36 cellular contexts compared by ENCODE assay signal in the genomic region with DNA sequence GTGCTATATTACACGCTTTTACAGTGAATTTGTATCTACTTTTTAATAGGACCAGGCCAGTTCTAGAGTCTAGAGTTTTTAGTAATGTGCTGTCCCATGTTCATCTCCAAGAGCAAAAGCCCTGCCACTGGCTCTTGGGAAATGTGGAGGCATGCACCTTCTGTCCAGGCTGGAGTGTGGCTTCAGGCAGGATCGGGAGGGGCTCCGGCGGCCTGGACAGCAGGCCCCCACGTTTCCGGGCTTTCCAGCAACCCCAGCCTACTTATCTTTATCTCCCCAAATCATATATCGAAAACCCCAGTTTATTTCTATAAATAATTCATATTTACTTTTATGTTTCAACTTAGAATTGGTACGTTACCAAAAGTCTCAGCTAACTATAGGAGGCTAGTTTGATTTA.
"Had no signal": no experiment of that assay in that cellular context is flagged by ENCODE, and none has a peak within 500 bp of the region (broad histone marks: within the 10 kb centered on the region; RNA-seq: fewer than 3 reads in every experiment).

No MANE protein-coding gene starts in this region.

- H3K4me3 ChIP-seq: adrenal gland, ascending aorta, breast epithelium, cardiac muscle cell, colonic mucosa had no signal

- ATAC-seq: activated naive CD4-positive, alpha-beta T cell treated with anti-CD3 and anti-CD28 coated beads, Interleukin-2, amount 50 U/mL, for 72 hours; activated naive CD8-positive, alpha-beta T cell treated with anti-CD3 and anti-CD28 coated beads, Interleukin-2, amount 50 U/mL, for 24 hours; activated T-cell treated with anti-CD3 and anti-CD28 coated beads, Interleukin-2, amount 50 U/mL, for 4 hours; activated T-cell treated with anti-CD3 and anti-CD28 coated beads, Interleukin-2, amount 50 U/mL, for 72 hours; activated T-helper 17 cell treated with anti-CD3 and anti-CD28 coated beads, Interleukin-2, amount 50 U/mL, for 72 hours had no signal

- H3K36me3 Mint-ChIP-seq: activated naive CD4-positive, alpha-beta T cell treated with anti-CD3 and anti-CD28 coated beads, Interleukin-2, amount 10 ng/mL, durations not matched to agents 7 days and 5 days; activated naive CD4-positive, alpha-beta T cell treated with anti-CD3 and anti-CD28 coated beads, Interleukin-2, amount 50 U/mL, for 24 hours; activated naive CD8-positive, alpha-beta T cell; brain had no signal

- H3K27me3 Mint-ChIP-seq: activated naive CD4-positive, alpha-beta T cell treated with anti-CD3 and anti-CD28 coated beads, Interleukin-2, amount 10 ng/mL, durations not matched to agents 7 days and 5 days; activated naive CD4-positive, alpha-beta T cell treated with anti-CD3 and anti-CD28 coated beads, Interleukin-2, amount 50 U/mL, for 24 hours; activated naive CD8-positive, alpha-beta T cell; activated naive CD8-positive, alpha-beta T cell treated with anti-CD3 and anti-CD28 coated beads for 36 hours; activated naive CD8-positive, alpha-beta T cell treated with anti-CD3 and anti-CD28 coated beads, Interleukin-2, amount 10 ng/mL, durations not matched to agents 7 days and 5 days; activated naive CD8-positive, alpha-beta T cell treated with anti-CD3 and anti-CD28 coated beads, Interleukin-2, amount 50 U/mL, for 24 hours had no signal

- H3K27me3 ChIP-seq: adrenal gland, ascending aorta, brain microvascular endothelial cell, breast epithelium, colonic mucosa had no signal

- H3K4me3 Mint-ChIP-seq: activated naive CD4-positive, alpha-beta T cell treated with anti-CD3 and anti-CD28 coated beads for 36 hours; activated naive CD4-positive, alpha-beta T cell treated with anti-CD3 and anti-CD28 coated beads, Interleukin-2, amount 10 ng/mL, durations not matched to agents 7 days and 5 days; activated naive CD4-positive, alpha-beta T cell treated with anti-CD3 and anti-CD28 coated beads, Interleukin-2, amount 50 U/mL, for 24 hours; activated naive CD8-positive, alpha-beta T cell; activated naive CD8-positive, alpha-beta T cell treated with anti-CD3 and anti-CD28 coated beads for 36 hours; activated naive CD8-positive, alpha-beta T cell treated with anti-CD3 and anti-CD28 coated beads, Interleukin-2, amount 10 ng/mL, durations not matched to agents 7 days and 5 days; activated naive CD8-positive, alpha-beta T cell treated with anti-CD3 and anti-CD28 coated beads, Interleukin-2, amount 50 U/mL, for 24 hours; activated T-cell treated with anti-CD3 and anti-CD28 coated beads, Interleukin-2, amount 50 U/mL, for 4 hours; activated T-cell treated with anti-CD3 and anti-CD28 coated beads, Interleukin-2, amount 50 U/mL, for 72 hours; activated T-helper 1 cell treated with anti-CD3 and anti-CD28 coated beads, Interleukin-12 subunit alpha, Interleukin-12 subunit beta, Interleukin-2, Interleukin-4 antibody, amounts not matched to agents 30 ng/mL and 10 ng/mL and 1 ng/mL, durations not matched to agents 14 hours and 24 hours and 36 hours; activated T-helper 17 cell treated with anti-CD3 and anti-CD28 coated beads, Interleukin-2, amount 50 U/mL, for 72 hours; brain; central memory CD8-positive, alpha-beta T cell had no signal

- H3K4me1 ChIP-seq: adrenal gland, ascending aorta, breast epithelium, colonic mucosa had no signal

- H3K4me1 Mint-ChIP-seq: activated naive CD4-positive, alpha-beta T cell treated with anti-CD3 and anti-CD28 coated beads, Interleukin-2, amount 10 ng/mL, durations not matched to agents 7 days and 5 days; activated naive CD4-positive, alpha-beta T cell treated with anti-CD3 and anti-CD28 coated beads, Interleukin-2, amount 50 U/mL, for 24 hours; activated naive CD8-positive, alpha-beta T cell treated with anti-CD3 and anti-CD28 coated beads for 36 hours; activated naive CD8-positive, alpha-beta T cell treated with anti-CD3 and anti-CD28 coated beads, Interleukin-2, amount 10 ng/mL, durations not matched to agents 7 days and 5 days; activated T-helper 17 cell treated with anti-CD3 and anti-CD28 coated beads, Interleukin-2, amount 50 U/mL, for 72 hours had no signal

- H3K27ac Mint-ChIP-seq: activated naive CD4-positive, alpha-beta T cell treated with anti-CD3 and anti-CD28 coated beads for 36 hours; activated naive CD4-positive, alpha-beta T cell treated with anti-CD3 and anti-CD28 coated beads, Interleukin-2, amount 10 ng/mL, durations not matched to agents 7 days and 5 days; activated naive CD4-positive, alpha-beta T cell treated with anti-CD3 and anti-CD28 coated beads, Interleukin-2, amount 50 U/mL, for 24 hours; activated naive CD4-positive, alpha-beta T cell treated with anti-CD3 and anti-CD28 coated beads, Interleukin-2, amount 50 U/mL, for 72 hours; activated naive CD8-positive, alpha-beta T cell; activated naive CD8-positive, alpha-beta T cell treated with anti-CD3 and anti-CD28 coated beads for 36 hours; activated naive CD8-positive, alpha-beta T cell treated with anti-CD3 and anti-CD28 coated beads, Interleukin-2, amount 10 ng/mL, durations not matched to agents 7 days and 5 days; activated naive CD8-positive, alpha-beta T cell treated with anti-CD3 and anti-CD28 coated beads, Interleukin-2, amount 50 U/mL, for 24 hours; activated T-cell treated with anti-CD3 and anti-CD28 coated beads, Interleukin-2, amount 50 U/mL, for 72 hours; activated T-helper 1 cell treated with anti-CD3 and anti-CD28 coated beads, Interleukin-12 subunit alpha, Interleukin-12 subunit beta, Interleukin-2, Interleukin-4 antibody, amounts not matched to agents 30 ng/mL and 10 ng/mL and 1 ng/mL, durations not matched to agents 14 hours and 24 hours and 36 hours; activated T-helper 17 cell treated with anti-CD3 and anti-CD28 coated beads, Interleukin-2, amount 50 U/mL, for 72 hours; activated T-helper 2 cell treated with anti-CD3 and anti-CD28 coated beads, Interferon-gamma antibody, Interleukin-2, Interleukin-4, amounts not matched to agents 10 μg/mL and 5 μg/mL and 100 μg/mL, durations not matched to agents 14 hours and 24 hours and 36 hours had no signal

- H3K9me3 ChIP-seq: adrenal gland, ascending aorta, breast epithelium, colonic mucosa had no signal

- H3K9me3 Mint-ChIP-seq: activated naive CD4-positive, alpha-beta T cell treated with anti-CD3 and anti-CD28 coated beads, Interleukin-2, amount 10 ng/mL, durations not matched to agents 7 days and 5 days; activated naive CD4-positive, alpha-beta T cell treated with anti-CD3 and anti-CD28 coated beads, Interleukin-2, amount 50 U/mL, for 24 hours; activated naive CD4-positive, alpha-beta T cell treated with anti-CD3 and anti-CD28 coated beads, Interleukin-2, amount 50 U/mL, for 72 hours; activated naive CD8-positive, alpha-beta T cell treated with anti-CD3 and anti-CD28 coated beads for 36 hours; activated naive CD8-positive, alpha-beta T cell treated with anti-CD3 and anti-CD28 coated beads, Interleukin-2, amount 50 U/mL, for 24 hours; activated T-cell treated with anti-CD3 and anti-CD28 coated beads, Interleukin-2, amount 50 U/mL, for 4 hours; activated T-helper 1 cell treated with anti-CD3 and anti-CD28 coated beads, Interleukin-12 subunit alpha, Interleukin-12 subunit beta, Interleukin-2, Interleukin-4 antibody, amounts not matched to agents 30 ng/mL and 10 ng/mL and 1 ng/mL, durations not matched to agents 14 hours and 24 hours and 36 hours; activated T-helper 2 cell treated with anti-CD3 and anti-CD28 coated beads, Interferon-gamma antibody, Interleukin-2, Interleukin-4, amounts not matched to agents 10 μg/mL and 5 μg/mL and 100 μg/mL, durations not matched to agents 14 hours and 24 hours and 36 hours; central memory CD8-positive, alpha-beta T cell had no signal

- H3K27ac ChIP-seq: adrenal gland, ascending aorta, brain microvascular endothelial cell, breast epithelium, cardiac muscle cell, colonic mucosa had no signal

- H3K36me3 ChIP-seq: adrenal gland, ascending aorta, brain microvascular endothelial cell, breast epithelium, cardiac muscle cell, colonic mucosa had no signal

- DNase-seq: activated effector memory CD4-positive, alpha-beta T cell treated with anti-CD3 and anti-CD28 coated beads, Interleukin-2, amount 50 U/mL, for 16 hours; activated effector memory CD4-positive, alpha-beta T cell treated with Interleukin-2 at 50 U/mL for 16 hours; activated gamma-delta T cell; activated gamma-delta T cell treated with Interleukin-2 at 50 U/mL for 16 hours; activated naive CD4-positive, alpha-beta T cell; activated naive CD4-positive, alpha-beta T cell treated with anti-CD3 and anti-CD28 coated beads for 36 hours; activated naive CD4-positive, alpha-beta T cell treated with anti-CD3 and anti-CD28 coated beads, Interleukin-2, amount 10 ng/mL, durations not matched to agents 7 days and 5 days; activated naive CD4-positive, alpha-beta T cell treated with anti-CD3 and anti-CD28 coated beads, Interleukin-2, amount 50 U/mL, for 16 hours; activated naive CD4-positive, alpha-beta T cell treated with Interleukin-2 at 50 U/mL for 16 hours; activated naive CD8-positive, alpha-beta T cell treated with anti-CD3 and anti-CD28 coated beads for 36 hours; activated naive CD8-positive, alpha-beta T cell treated with anti-CD3 and anti-CD28 coated beads, Interleukin-2, amount 10 ng/mL, durations not matched to agents 7 days and 5 days; activated naive CD8-positive, alpha-beta T cell treated with anti-CD3 and anti-CD28 coated beads, Interleukin-2, amount 50 U/mL, for 24 hours; activated T-cell treated with anti-CD3 and anti-CD28 coated beads, Interleukin-2, amount 50 U/mL, for 4 hours; activated T-cell treated with anti-CD3 and anti-CD28 coated beads, Interleukin-2, amount 50 U/mL, for 48 hours; activated T-cell treated with anti-CD3 and anti-CD28 coated beads, Interleukin-2, amount 50 U/mL, for 72 hours; adrenal gland; amniotic stem cell; amygdala; anterior cingulate cortex; aorta; brain microvascular endothelial cell; caudate nucleus; central memory CD4-positive, alpha-beta T cell; cerebellar nuclear complex; colonic mucosa had no signal
